Comparison of ENCODE assay signal across 20 cellular contexts in genomic region chr16:58047557-58048348, GRCh38. TPM values are rescaled to one million over a fixed set of nuclear protein-coding genes. Genes with fewer than 3 reads are reported as not detected.
DNase-seq lines count a peak whose midpoint lies in the region; ATAC-seq and TF ChIP-seq lines count a peak whose summit lies in the region.
"Had no signal": no experiment of that assay in that cellular context is flagged by ENCODE, and none has a peak within 500 bp of the region (broad histone marks: within the 10 kb centered on the region; RNA-seq: fewer than 3 reads in every experiment).

No MANE protein-coding gene starts in this region.

- H3K4me2 ChIP-seq in SK-N-SH, result no peak overlapping the region
- H3K4me2 ChIP-seq: BLaER1, KMS-11 had no signal

- TF ChIP-seq RAD21 in SK-N-SH (IDR thresholded peaks at IDR 0.05; ENCODE audit: low read length), result no peak

- POLR2A ChIA-PET in SK-N-SH (lab: Yijun Ruan, JAX), result no interaction called here

- no peak for TF ChIP-seq POLR2A in uterus (IDR thresholded peaks at IDR 0.05)

- no peak overlapping the region for H2AFZ ChIP-seq in SK-N-SH (ENCODE audit: low read depth)

- H3K36me3 Mint-ChIP-seq in nephron progenitor cell (ENCODE audit: low read depth), result no peaks in the 10 kb centered on the region
- H3K36me3 Mint-ChIP-seq: activated naive CD8-positive, alpha-beta T cell treated with anti-CD3 and anti-CD28 coated beads for 36 hours had no signal

- H3K9me3 ChIP-seq in SK-N-SH, result no peaks in the 10 kb centered on the region
- H3K9me3 ChIP-seq in right cardiac atrium (ENCODE audit: control insufficient read depth, low read length), result no peaks in the 10 kb centered on the region
- H3K9me3 ChIP-seq in uterus, result no peaks in the 10 kb centered on the region
- H3K9me3 ChIP-seq: BLaER1 had no signal

- H3K9ac ChIP-seq in SK-N-SH, result no peak overlapping the region
- H3K9ac ChIP-seq: BLaER1, KMS-11 had no signal

- ATAC-seq in SK-N-SH treated with all-trans-retinoic acid at 6 μM for 48 hours (no peak), right cardiac atrium (peak; percentile 7 to 32)
- ATAC-seq: activated CD8-positive, alpha-beta T cell treated with anti-CD3 and anti-CD28 coated beads for 36 hours had no signal

- H3K27me3 ChIP-seq in SK-N-SH (ENCODE audit: insufficient read depth) (no peaks in the 10 kb centered on the region), right cardiac atrium (ENCODE audit: control insufficient read depth, insufficient read depth) (no peaks in the 10 kb centered on the region), uterus (no peaks in the 10 kb centered on the region)
- H3K27me3 ChIP-seq: BLaER1 had no signal

- H3K9me2 ChIP-seq in SK-N-SH, result no peaks in the 10 kb centered on the region

- no peak for TF ChIP-seq CTCF in SK-N-SH (IDR thresholded peaks at IDR 0.05)
- no peak for TF ChIP-seq CTCF in nephron progenitor cell (IDR thresholded peaks at IDR 0.05)
- no peak for TF ChIP-seq CTCF in uterus (IDR thresholded peaks at IDR 0.05)
- no peak for TF ChIP-seq CTCF in GM10266 (IDR thresholded peaks at IDR 0.05; ENCODE audit: control insufficient read depth, insufficient read depth, low read depth, missing control alignments)

- peak overlapping the region; percentile 14 for H3K4me3 Mint-ChIP-seq in nephron progenitor cell
- H3K4me3 Mint-ChIP-seq: activated CD8-positive, alpha-beta T cell treated with anti-CD3 and anti-CD28 coated beads for 36 hours; activated naive CD8-positive, alpha-beta T cell treated with anti-CD3 and anti-CD28 coated beads for 36 hours; activated T-helper 1 cell treated with anti-CD3 and anti-CD28 coated beads, Interleukin-12 subunit alpha, Interleukin-12 subunit beta, Interleukin-2, Interleukin-4 antibody, amounts not matched to agents 30 ng/mL and 10 ng/mL and 1 ng/mL, durations not matched to agents 14 hours and 24 hours and 36 hours; brain; dendritic cell treated with granulocyte-macrophage colony-stimulating factor and Interleukin-4, amounts not matched to agents 40 ng/mL and 50 ng/mL, for 4 days; T-helper 1 cell treated with Interleukin-12 subunit alpha and Interleukin-12 subunit beta and Interleukin-4 antibody, amounts not matched to agents 30 μg/mL and 1 μg/mL, for 36 hours had no signal

- no peaks in the 10 kb centered on the region for H4K20me1 ChIP-seq in SK-N-SH (ENCODE audit: insufficient read depth)
- H4K20me1 ChIP-seq: BLaER1 had no signal

- H3K27ac ChIP-seq in SK-N-SH (ENCODE audit: low read depth in 2 of 2, low read length in 1 of 2) (no peak overlapping the region), right cardiac atrium (ENCODE audit: low read length) (peak overlapping the region; percentile 52), uterus (peak overlapping the region; percentile 51 to 57)
- H3K27ac ChIP-seq: 22Rv1, BLaER1, KMS-11 had no signal

- H3K36me3 ChIP-seq in SK-N-SH (replicated peaks in 1 of 2; ENCODE audit: control insufficient read depth in 1 of 2, insufficient read depth in 2 of 2, low read length in 1 of 2) (no peaks in the 10 kb centered on the region), uterus (no peaks in the 10 kb centered on the region)
- H3K36me3 ChIP-seq: BLaER1 had no signal

- TF ChIP-seq EP300 in SK-N-SH (IDR thresholded peaks at IDR 0.05; ENCODE audit: borderline replicate concordance in 1 of 2, low read depth in 1 of 2, low read length in 1 of 2), result no peak

- no peaks in the 10 kb centered on the region for H3K9me3 Mint-ChIP-seq in nephron progenitor cell
- H3K9me3 Mint-ChIP-seq: activated naive CD8-positive, alpha-beta T cell treated with anti-CD3 and anti-CD28 coated beads for 36 hours; activated T-helper 1 cell treated with anti-CD3 and anti-CD28 coated beads, Interleukin-12 subunit alpha, Interleukin-12 subunit beta, Interleukin-2, Interleukin-4 antibody, amounts not matched to agents 30 ng/mL and 10 ng/mL and 1 ng/mL, durations not matched to agents 14 hours and 24 hours and 36 hours; brain; dendritic cell treated with granulocyte-macrophage colony-stimulating factor and Interleukin-4, amounts not matched to agents 40 ng/mL and 50 ng/mL, for 4 days; T-helper 1 cell treated with Interleukin-12 subunit alpha and Interleukin-12 subunit beta and Interleukin-4 antibody, amounts not matched to agents 30 μg/mL and 1 μg/mL, for 36 hours had no signal

- intact Hi-C loops in right cardiac atrium (cut with DNase I) (no loop called here), uterus (cut with DNase I; ENCODE audit: low total_unique reads) (no loop called here)

- peaks cover 45% of the 10 kb centered on the region for H3K4me1 Mint-ChIP-seq in nephron progenitor cell
- H3K4me1 Mint-ChIP-seq: activated naive CD8-positive, alpha-beta T cell treated with anti-CD3 and anti-CD28 coated beads for 36 hours had no signal

- H3K79me2 ChIP-seq in SK-N-SH (ENCODE audit: insufficient read depth), result no peaks in the 10 kb centered on the region

- H3K27ac Mint-ChIP-seq in nephron progenitor cell, result peak overlapping the region; percentile 66
- H3K27ac Mint-ChIP-seq: activated CD8-positive, alpha-beta T cell treated with anti-CD3 and anti-CD28 coated beads for 36 hours; activated naive CD8-positive, alpha-beta T cell treated with anti-CD3 and anti-CD28 coated beads for 36 hours; activated T-helper 1 cell treated with anti-CD3 and anti-CD28 coated beads, Interleukin-12 subunit alpha, Interleukin-12 subunit beta, Interleukin-2, Interleukin-4 antibody, amounts not matched to agents 30 ng/mL and 10 ng/mL and 1 ng/mL, durations not matched to agents 14 hours and 24 hours and 36 hours; dendritic cell treated with granulocyte-macrophage colony-stimulating factor and Interleukin-4, amounts not matched to agents 40 ng/mL and 50 ng/mL, for 4 days; T-helper 1 cell treated with Interleukin-12 subunit alpha and Interleukin-12 subunit beta and Interleukin-4 antibody, amounts not matched to agents 30 μg/mL and 1 μg/mL, for 36 hours had no signal

- no peaks in the 10 kb centered on the region for H3F3A ChIP-seq in SK-N-SH (replicated peaks; ENCODE audit: insufficient read depth)

- H3K4me3 ChIP-seq in SK-N-SH (ENCODE audit: low read depth in 2 of 2, low read length in 1 of 2), result no peak overlapping the region
- H3K4me3 ChIP-seq in right cardiac atrium (ENCODE audit: low read length), result no peak overlapping the region
- no peak overlapping the region for H3K4me3 ChIP-seq in uterus
- H3K4me3 ChIP-seq: BLaER1 had no signal

- CTCF ChIA-PET in SK-N-SH (lab: Yijun Ruan, JAX), result interaction anchor here (1.3 to 1.6 kb wide), 3 partner anchors 16 to 74 kb away, joined by 4 to 6 read pairs (median 4); no protein-coding TSS in a partner anchor

- WGBS in SK-N-SH (ENCODE audit: low lambda C conversion rate), result 76% methylated on average over 15 of the region's 19 CpGs
- WGBS in right cardiac atrium, result 45% methylated on average over 19 of the region's 19 CpGs

- H3K27me3 Mint-ChIP-seq in nephron progenitor cell (ENCODE audit: low read depth, poor library complexity), result no peaks in the 10 kb centered on the region
- H3K27me3 Mint-ChIP-seq: activated naive CD8-positive, alpha-beta T cell treated with anti-CD3 and anti-CD28 coated beads for 36 hours; brain had no signal

- H3K4me1 ChIP-seq in SK-N-SH (ENCODE audit: control insufficient read depth in 1 of 2, insufficient read depth in 2 of 2, low read depth in 1 of 2, low read length in 1 of 2), result no peaks in the 10 kb centered on the region; a peak in 1 of 4 replicates
- no peaks in the 10 kb centered on the region for H3K4me1 ChIP-seq in right cardiac atrium (ENCODE audit: control insufficient read depth, insufficient read depth, low read length)
- H3K4me1 ChIP-seq in uterus, result no peaks in the 10 kb centered on the region

- DNase-seq in SK-N-SH (peak; percentile 37), right cardiac atrium (no peak), nephron progenitor cell (no peak), uterus (no peak), GM10266 (ENCODE audit: extremely low spot score) (no peak), cerebellar cortex (ENCODE audit: low spot score) (no peak), amniotic stem cell (lab: John Stamatoyannopoulos, UW) (no peak)
- DNase-seq: activated CD8-positive, alpha-beta T cell treated with anti-CD3 and anti-CD28 coated beads for 36 hours; activated naive CD8-positive, alpha-beta T cell treated with anti-CD3 and anti-CD28 coated beads for 36 hours; NCI-H1092; NCI-H510A treated with DMSO at 0.1 percent for 48 hours; occipital lobe had no signal

TF ChIP-seq in SK-N-SH, 30 proteins besides CTCF, POLR2A, EP300 and RAD21 (continues in another document):
- TF ChIP-seq RXRA (IDR thresholded peaks at IDR 0.05; ENCODE audit: borderline replicate concordance, low read depth), result no peak
- TF ChIP-seq GABPA (IDR thresholded peaks at IDR 0.05; ENCODE audit: low read depth), result no peak
- TF ChIP-seq FOXM1 (IDR thresholded peaks at IDR 0.05; ENCODE audit: low read depth), result no peak
- no peak for TF ChIP-seq EZH2phosphoT487 (IDR thresholded peaks at IDR 0.05; ENCODE audit: borderline replicate concordance, low read depth)

TF ChIP-seq in SK-N-SH treated with all-trans-retinoic acid at 6 μM for 48 hours, 23 proteins besides CTCF, POLR2A, EP300 and RAD21 (continues in another document):
- TF ChIP-seq CREB5 (CRISPR knock-in tag; IDR thresholded peaks at IDR 0.05; ENCODE audit: low read depth), result no peak

RNA-seq across cellular contexts. Expression of gene MMP15, which starts 22.2 kb away (rescaled TPM):
- 2.6 and 3.1 TPM in 2 replicates for polyA plus RNA-seq in SK-N-SH (2012; rRNA removed)
- polyA plus RNA-seq in SK-N-SH (2012; cell fraction: cytosol; rRNA removed), result 1.1 and 2.2 TPM in 2 replicates
- 3.5 and 3.9 TPM in 2 replicates for polyA plus RNA-seq in SK-N-SH (2012; cell fraction: nucleus; rRNA removed)
- total RNA-seq in right cardiac atrium, result 10 to 100 TPM; 51.2 to 72.6 (median 64.8) TPM
- polyA plus RNA-seq in right cardiac atrium, result 41.2 TPM
- 10 to 100 TPM in 1 of 4 donors, 1 to 10 TPM in 1, under 1 TPM in 2; under 0.01 to 12.5 (median 2.6) TPM for total RNA-seq in uterus

RNA-seq across cellular contexts. Expression of gene USB1, which starts 46.5 kb away (rescaled TPM):
- 87.3 and 94.1 TPM in 2 replicates for polyA plus RNA-seq in SK-N-SH (2012; rRNA removed)
- polyA plus RNA-seq in SK-N-SH (2012; cell fraction: cytosol; rRNA removed), result 53.0 and 69.3 TPM in 2 replicates
- polyA plus RNA-seq in SK-N-SH (2012; cell fraction: nucleus; rRNA removed), result 39.0 and 44.4 TPM in 2 replicates
- 10 to 100 TPM; 24.5 to 35.3 (median 29.3) TPM for total RNA-seq in right cardiac atrium
- 25.9 TPM for polyA plus RNA-seq in right cardiac atrium
- total RNA-seq in uterus, result 10 to 100 TPM in 2 of 4 donors, 1 to 10 TPM in 2; 2.0 to 34.9 (median 14.9) TPM

RNA-seq across cellular contexts. Expression of gene ZNF319, which starts 47.3 kb away (rescaled TPM):
- polyA plus RNA-seq in SK-N-SH (2012; rRNA removed) (4.8 and 7.6 TPM in 2 replicates), right cardiac atrium (6.3 TPM)
- 3.2 and 5.1 TPM in 2 replicates for polyA plus RNA-seq in SK-N-SH (2012; cell fraction: cytosol; rRNA removed)
- polyA plus RNA-seq in SK-N-SH (2012; cell fraction: nucleus; rRNA removed), result 8.5 and 8.8 TPM in 2 replicates
- total RNA-seq in right cardiac atrium (1 to 10 TPM; 5.5 to 9.2 (median 7.9) TPM), uterus (10 to 100 TPM in 1 of 4 donors, 1 to 10 TPM in 3; 5.4 to 11.5 (median 6.9) TPM)

Comparison
In these comparisons a context has a peak if more than half of its experiments do, and no peak if none do; other contexts are left out.
1. H3K27ac ChIP-seq: peak in right cardiac atrium (single experiment) and uterus (2 of 2); none in SK-N-SH (0 of 2).